Comparison of ENCODE assay signal across 30 cellular contexts in genomic region chr17:61470530-61471136, GRCh38. TPM values are rescaled to one million over a fixed set of nuclear protein-coding genes. Genes with fewer than 3 reads are reported as not detected.
A peak's percentile ranks its signal among the peaks of the same experiment; 100 is the strongest.
DNase-seq lines count a peak whose midpoint lies in the region; ATAC-seq and TF ChIP-seq lines count a peak whose summit lies in the region.
"Had no signal": no experiment of that assay in that cellular context is flagged by ENCODE, and none has a peak within 500 bp of the region (broad histone marks: within the 10 kb centered on the region; RNA-seq: fewer than 3 reads in every experiment).

No MANE protein-coding gene starts in this region.

- no peak for TF ChIP-seq EP300 in stomach (IDR thresholded peaks at IDR 0.05)

- no peaks in the 10 kb centered on the region for H3K36me3 Mint-ChIP-seq in GM23338 (ENCODE audit: low read depth)
- no peaks in the 10 kb centered on the region for H3K36me3 Mint-ChIP-seq in activated CD8-positive, alpha-beta T cell treated with anti-CD3 and anti-CD28 coated beads for 36 hours (ENCODE audit: low read depth)
- H3K36me3 Mint-ChIP-seq: activated naive CD8-positive, alpha-beta T cell treated with anti-CD3 and anti-CD28 coated beads for 36 hours; naive B cell had no signal

- no peaks in the 10 kb centered on the region for H3F3A ChIP-seq in GM23338 (replicated peaks; ENCODE audit: low read depth)

- no peak overlapping the region for H3K27ac Mint-ChIP-seq in GM23338
- no peak overlapping the region for H3K27ac Mint-ChIP-seq in activated CD8-positive, alpha-beta T cell treated with anti-CD3 and anti-CD28 coated beads for 36 hours
- H3K27ac Mint-ChIP-seq: activated B cell treated with CpG ODN at 0.5 μM for 24 hours; activated naive CD8-positive, alpha-beta T cell treated with anti-CD3 and anti-CD28 coated beads for 36 hours; activated T-helper 17 cell treated with anti-CD3 and anti-CD28 coated beads, Interleukin-2, amount 50 U/mL, for 72 hours; naive B cell had no signal

- POLR2A ChIA-PET in activated CD8-positive, alpha-beta T cell treated with anti-CD3 and anti-CD28 coated beads for 36 hours (lab: Charles Lee), result no interaction called here

- no peaks in the 10 kb centered on the region for H3K9me3 ChIP-seq in hepatocyte (ENCODE audit: low read depth)
- no peaks in the 10 kb centered on the region for H3K9me3 ChIP-seq in stomach
- H3K9me3 ChIP-seq: ascending aorta, HAP-1, heart left ventricle, thoracic aorta had no signal

- no peak for TF ChIP-seq CTCF in GM23338 (conservative IDR thresholded peaks at IDR 0.05; ENCODE audit: low read depth in 2 of 2)
- no peak for TF ChIP-seq CTCF in hepatocyte (IDR thresholded peaks at IDR 0.05; ENCODE audit: poor library complexity)
- no peak for TF ChIP-seq CTCF in stomach (IDR thresholded peaks at IDR 0.05)
- no peak for TF ChIP-seq CTCF in activated CD8-positive, alpha-beta T cell treated with anti-CD3 and anti-CD28 coated beads for 36 hours (IDR thresholded peaks at IDR 0.05)

- H3K27me3 ChIP-seq in GM23338 (ENCODE audit: insufficient read depth) (peaks cover 41% of the 10 kb centered on the region), hepatocyte (no peaks in the 10 kb centered on the region), stomach (peaks cover 0 to 40% (median 3%) of the 10 kb centered on the region in 3 donors)
- H3K27me3 ChIP-seq: ascending aorta had no signal

- DNase-seq in GM23338 (ENCODE audit: low spot score) (peak; percentile 39), HuH-7.5 (ENCODE audit: low spot score) (peak; percentile 81), hepatocyte (ENCODE audit: low spot score) (peak; percentile 37), sciatic nerve (ENCODE audit: low spot score) (peak; percentile 40), stomach (no peak), activated T-cell treated with anti-CD3 and anti-CD28 coated beads for 4 hours (no peak)
- no peak for DNase-seq in activated CD8-positive, alpha-beta T cell treated with anti-CD3 and anti-CD28 coated beads for 36 hours
- DNase-seq: activated B cell treated with CpG ODN at 0.5 μM for 24 hours; activated naive CD8-positive, alpha-beta T cell treated with anti-CD3 and anti-CD28 coated beads for 36 hours; left cardiac atrium; naive B cell; NCI-H1105 treated with DMSO at 0.1 percent for 48 hours; NCI-H2081; NCI-H345; NCI-H82; retina; stimulated activated CD4-positive, alpha-beta T cell treated with anti-CD3 and anti-CD28 coated beads, Interleukin-4, amount 100 ng/mL, for 4 hours; stimulated activated naive CD4-positive, alpha-beta T cell; SW 1271 had no signal

- H3K4me2 ChIP-seq in GM23338 (no peak overlapping the region), hepatocyte (no peak overlapping the region)

- no peak overlapping the region for H3K27ac ChIP-seq in GM23338 (ENCODE audit: low read depth)
- H3K27ac ChIP-seq in hepatocyte, result peak overlapping the region; percentile 61
- H3K27ac ChIP-seq in stomach, result no peak overlapping the region
- H3K27ac ChIP-seq: ascending aorta, dorsolateral prefrontal cortex, heart left ventricle, RWPE1, thoracic aorta had no signal

- CTCF ChIA-PET in activated CD8-positive, alpha-beta T cell treated with anti-CD3 and anti-CD28 coated beads for 36 hours (lab: Charles Lee), result interaction anchor here (1.5 kb wide), 1 partner anchor 21 kb away, joined by 3 read pairs; no protein-coding TSS in a partner anchor

- H2AFZ ChIP-seq in GM23338 (0 out of 2 replicates have a peak overlapping the region, but pooled peaks have one; percentile 66), hepatocyte (no peak overlapping the region)

- H3K27me3 Mint-ChIP-seq in GM23338 (ENCODE audit: insufficient read depth, low read depth, poor library complexity), result peaks cover 40% of the 10 kb centered on the region
- peaks cover 10% of the 10 kb centered on the region for H3K27me3 Mint-ChIP-seq in activated CD8-positive, alpha-beta T cell treated with anti-CD3 and anti-CD28 coated beads for 36 hours

- H3K79me2 ChIP-seq in GM23338 (replicated peaks; ENCODE audit: insufficient read depth) (no peaks in the 10 kb centered on the region), hepatocyte (peaks cover 85% of the 10 kb centered on the region)

- H3K4me3 ChIP-seq in GM23338 (no peak overlapping the region), hepatocyte (no peak overlapping the region), stomach (no peak overlapping the region)
- H3K4me3 ChIP-seq: ascending aorta, dorsolateral prefrontal cortex, HAP-1, heart left ventricle, K562, thoracic aorta had no signal

- no peak for TF ChIP-seq POLR2A in stomach (IDR thresholded peaks at IDR 0.05)

- H4K20me1 ChIP-seq in GM23338 (replicated peaks; ENCODE audit: insufficient read depth) (no peaks in the 10 kb centered on the region), hepatocyte (ENCODE audit: insufficient read depth, poor library complexity, severe bottlenecking) (peaks cover 3% of the 10 kb centered on the region)

- intact Hi-C loops in sciatic nerve (cut with DNase I) (no loop called here), stomach (cut with DNase I; ENCODE audit: low total_unique reads) (no loop called here)
- intact Hi-C loops in activated CD8-positive, alpha-beta T cell treated with anti-CD3 and anti-CD28 coated beads for 36 hours (cut with micrococcal nuclease), result no loop called here

- H3K4me1 ChIP-seq in GM23338 (ENCODE audit: insufficient read depth), result peaks cover 10% of the 10 kb centered on the region
- peaks cover 27% of the 10 kb centered on the region for H3K4me1 ChIP-seq in hepatocyte (ENCODE audit: insufficient read depth)
- peaks cover 0 to 15% (median 0%) of the 10 kb centered on the region in 4 donors for H3K4me1 ChIP-seq in stomach
- H3K4me1 ChIP-seq: ascending aorta, HAP-1 had no signal

- H3K9me2 ChIP-seq in GM23338 (ENCODE audit: insufficient read depth), result no peaks in the 10 kb centered on the region
- H3K9me2 ChIP-seq in hepatocyte (replicated peaks; ENCODE audit: insufficient read depth), result no peaks in the 10 kb centered on the region

- ATAC-seq in GM23338, result peak; percentile 30
- no peak for ATAC-seq in sciatic nerve
- ATAC-seq in activated CD8-positive, alpha-beta T cell treated with anti-CD3 and anti-CD28 coated beads for 36 hours, result no peak
- ATAC-seq: activated T-helper 17 cell treated with anti-CD3 and anti-CD28 coated beads, Interleukin-2, amount 50 U/mL, for 72 hours; heart left ventricle; K562; left cardiac atrium had no signal

- H3K4me1 Mint-ChIP-seq in GM23338, result peaks cover 15% of the 10 kb centered on the region; the same call in 2 of the 3 replicates
- H3K4me1 Mint-ChIP-seq in activated CD8-positive, alpha-beta T cell treated with anti-CD3 and anti-CD28 coated beads for 36 hours (ENCODE audit: low read depth), result no peaks in the 10 kb centered on the region
- H3K4me1 Mint-ChIP-seq: activated naive CD8-positive, alpha-beta T cell treated with anti-CD3 and anti-CD28 coated beads for 36 hours; activated T-helper 17 cell treated with anti-CD3 and anti-CD28 coated beads, Interleukin-2, amount 50 U/mL, for 72 hours; central memory CD8-positive, alpha-beta T cell had no signal

- H3K36me3 ChIP-seq in GM23338 (ENCODE audit: insufficient read depth), result no peaks in the 10 kb centered on the region
- no peaks in the 10 kb centered on the region for H3K36me3 ChIP-seq in hepatocyte (replicated peaks; ENCODE audit: insufficient read depth, low read depth)
- H3K36me3 ChIP-seq in stomach, result no peaks in the 10 kb centered on the region
- H3K36me3 ChIP-seq: ascending aorta, HAP-1, heart left ventricle, thoracic aorta had no signal

- H3K4me3 Mint-ChIP-seq in GM23338, result no peak overlapping the region
- H3K4me3 Mint-ChIP-seq in activated CD8-positive, alpha-beta T cell treated with anti-CD3 and anti-CD28 coated beads for 36 hours, result no peak overlapping the region
- H3K4me3 Mint-ChIP-seq: activated B cell treated with CpG ODN at 0.5 μM for 24 hours; activated naive CD8-positive, alpha-beta T cell treated with anti-CD3 and anti-CD28 coated beads for 36 hours; activated T-helper 17 cell treated with anti-CD3 and anti-CD28 coated beads, Interleukin-2, amount 50 U/mL, for 72 hours; central memory CD8-positive, alpha-beta T cell; naive B cell had no signal

- no peaks in the 10 kb centered on the region; the same call in 2 of the 3 replicates for H3K9me3 Mint-ChIP-seq in GM23338
- no peaks in the 10 kb centered on the region for H3K9me3 Mint-ChIP-seq in activated CD8-positive, alpha-beta T cell treated with anti-CD3 and anti-CD28 coated beads for 36 hours
- H3K9me3 Mint-ChIP-seq: activated B cell treated with CpG ODN at 0.5 μM for 24 hours; activated naive CD8-positive, alpha-beta T cell treated with anti-CD3 and anti-CD28 coated beads for 36 hours; activated T-helper 17 cell treated with anti-CD3 and anti-CD28 coated beads, Interleukin-2, amount 50 U/mL, for 72 hours; central memory CD8-positive, alpha-beta T cell; naive B cell had no signal

- WGBS in hepatocyte (ENCODE audit: low lambda C conversion rate, missing lambda C conversion rate), result 90% methylated on average over 11 of the region's 11 CpGs
- 84 to 93% (median 88%) methylated on average over 9 to 11 of the region's 11 CpGs for WGBS in stomach, 5 donors

TF ChIP-seq in GM23338, 12 proteins besides CTCF, POLR2A, EP300 and RAD21 (continues in another document):
- no peak for TF ChIP-seq CREB1 (CRISPR knock-in tag; IDR thresholded peaks at IDR 0.05; ENCODE audit: low read depth)

RNA-seq across cellular contexts. Expression of gene TBX4, which starts 18.4 kb away (rescaled TPM):
- not detected in 2 replicates for total RNA-seq in GM23338 (2014; rRNA removed; shearing (Covaris generic))
- not detected in 2 replicates for polyA plus RNA-seq in GM23338 (2016; fragmentation: Nextera tagmentation; extraction: Ambion mirVana)
- 15.4 and 36.2 TPM in 2 replicates for total RNA-seq in hepatocyte
- polyA plus RNA-seq in hepatocyte, result 11.6 and 13.9 TPM in 2 replicates
- total RNA-seq in sciatic nerve, result not detected
- under 1 TPM in 1 of 5 donors, not detected in 4; 0.73 TPM for total RNA-seq in stomach
- under 1 TPM in 1 of 3 donors, not detected in 2; 0.08 TPM for polyA plus RNA-seq in stomach
- total RNA-seq in activated CD8-positive, alpha-beta T cell treated with anti-CD3 and anti-CD28 coated beads for 36 hours, result not detected
- total RNA-seq: activated B cell treated with CpG ODN at 0.5 μM for 24 hours; activated naive CD8-positive, alpha-beta T cell treated with anti-CD3 and anti-CD28 coated beads for 36 hours; activated T-helper 17 cell treated with anti-CD3 and anti-CD28 coated beads, Interleukin-2, amount 50 U/mL, for 72 hours; ascending aorta; K562; left cardiac atrium; MCF 10A; omental fat pad; thoracic aorta had no signal
- polyA plus RNA-seq: K562 had no signal

Comparison
In these comparisons a context has a peak if more than half of its experiments do, and no peak if none do; other contexts are left out.
1. DNase-seq: peak in GM23338 (single experiment), HuH-7.5 (single experiment), hepatocyte (single experiment) and sciatic nerve (single experiment); none in stomach (single experiment), activated CD8-positive, alpha-beta T cell treated with anti-CD3 and anti-CD28 coated beads for 36 hours (single experiment) and activated T-cell treated with anti-CD3 and anti-CD28 coated beads for 4 hours (single experiment).